8 cellular contexts compared by ENCODE assay signal in the genomic region with DNA sequence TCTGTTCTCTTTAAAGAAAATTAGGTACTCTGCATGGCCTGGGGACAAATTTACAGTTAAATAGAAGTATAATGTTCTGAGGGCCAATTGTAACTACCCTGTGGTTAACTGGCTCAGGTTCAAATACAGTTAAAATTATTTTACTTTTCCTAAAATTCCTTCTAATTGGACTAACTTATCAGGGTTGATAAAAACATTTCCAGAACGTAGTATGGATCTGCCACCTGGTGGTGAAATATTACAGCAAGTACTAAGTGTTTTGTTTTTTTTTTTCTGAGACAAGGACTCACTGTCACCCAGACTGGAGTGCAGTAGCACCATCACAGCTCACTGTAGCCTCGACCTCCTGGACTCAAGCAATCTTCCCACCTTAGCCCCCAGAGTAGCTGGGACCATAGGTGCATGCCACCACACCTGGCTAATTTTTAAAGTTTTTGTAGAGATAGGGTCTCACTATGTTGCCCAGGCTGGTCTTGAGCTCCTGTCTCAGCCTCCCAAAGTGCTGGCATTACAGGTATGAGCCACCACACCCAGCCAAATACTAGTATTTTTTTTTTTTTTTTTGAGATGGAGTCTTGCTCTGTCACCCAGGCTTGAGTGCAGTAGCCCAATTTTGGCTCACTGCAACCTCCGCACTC. TPM values are rescaled to one million over a fixed set of nuclear protein-coding genes. Genes with fewer than 3 reads are reported as not detected.
DNase-seq lines count a peak whose midpoint lies in the region; ATAC-seq and TF ChIP-seq lines count a peak whose summit lies in the region.

No MANE protein-coding gene starts in this region.

- no peaks in the 10 kb centered on the region for H3K36me3 Mint-ChIP-seq in Caco-2 (ENCODE audit: insufficient read depth, unreplicated experiment)
- no peaks in the 10 kb centered on the region for H3K36me3 Mint-ChIP-seq in effector memory CD8-positive, alpha-beta T cell (ENCODE audit: insufficient read depth)

- no peaks in the 10 kb centered on the region for H3F3A ChIP-seq in OCI-LY1 (ENCODE audit: insufficient read depth, low read length)

- no peak overlapping the region for H3K4me3 Mint-ChIP-seq in Caco-2 (ENCODE audit: unreplicated experiment)
- no peak overlapping the region for H3K4me3 Mint-ChIP-seq in effector memory CD8-positive, alpha-beta T cell

- peak in 1 of 2 experiments; percentile 30 for DNase-seq in Caco-2
- DNase-seq in HAP-1 (ENCODE audit: low spot score in 2 of 2), result peak; percentile 56 to 87
- peak; percentile 3 to 21 (median 3) for DNase-seq in effector memory CD8-positive, alpha-beta T cell
- DNase-seq in middle frontal gyrus (ENCODE audit: extremely low spot score, low spot score), result peak; percentile 46

- H3K9me2 ChIP-seq in OCI-LY1 (ENCODE audit: low read depth, low read length), result no peaks in the 10 kb centered on the region

- H3K36me3 ChIP-seq in Caco-2 (ENCODE audit: control insufficient read depth, insufficient read depth, low read length) (no peaks in the 10 kb centered on the region), HAP-1 (replicated peaks) (no peaks in the 10 kb centered on the region), OCI-LY1 (ENCODE audit: insufficient read depth, low read length) (no peaks in the 10 kb centered on the region)

- peak; percentile 50 for ATAC-seq in effector memory CD8-positive, alpha-beta T cell (replicated peaks)
- ATAC-seq in GM18870 (IDR thresholded peaks at IDR 0.05; ENCODE audit: unreplicated experiment) (no peak), GM19467 (IDR thresholded peaks at IDR 0.05; ENCODE audit: unreplicated experiment) (no peak), GM19397 (IDR thresholded peaks at IDR 0.05; ENCODE audit: unreplicated experiment) (no peak)

- no peak overlapping the region for H3K4me2 ChIP-seq in OCI-LY1 (ENCODE audit: low read length)

- no peak overlapping the region for H3K27ac Mint-ChIP-seq in Caco-2 (ENCODE audit: unreplicated experiment)
- no peak overlapping the region for H3K27ac Mint-ChIP-seq in effector memory CD8-positive, alpha-beta T cell

- no peaks in the 10 kb centered on the region for H3K9me3 ChIP-seq in Caco-2
- H3K9me3 ChIP-seq in HAP-1, result no peaks in the 10 kb centered on the region
- no peaks in the 10 kb centered on the region for H3K9me3 ChIP-seq in OCI-LY1 (ENCODE audit: low read length)

- H3K79me2 ChIP-seq in OCI-LY1 (ENCODE audit: insufficient read depth, low read length), result no peaks in the 10 kb centered on the region

- H3K4me3 ChIP-seq in Caco-2 (ENCODE audit: low read depth, low read length) (no peak overlapping the region), HAP-1 (no peak overlapping the region), OCI-LY1 (ENCODE audit: low read depth, low read length, poor library complexity, severe bottlenecking) (no peak overlapping the region)

- no peak overlapping the region for H3K9ac ChIP-seq in OCI-LY1 (ENCODE audit: low read length)

- no peak overlapping the region for H3K27ac ChIP-seq in OCI-LY1 (ENCODE audit: low read depth, low read length, poor library complexity, severe bottlenecking)

- intact Hi-C loops in Caco-2 (cut with micrococcal nuclease; ENCODE audit: unreplicated experiment), result loop anchor here (1.0 to 5.0 kb wide), 4 partner anchors 161 to 359 kb away; a partner anchor contains a TSS

- BruUV-seq in Caco-2 (replicated peaks; lab: Mats Ljungman, UMichigan), result no TSS peak

- no peaks in the 10 kb centered on the region for H4K20me1 ChIP-seq in OCI-LY1 (ENCODE audit: insufficient read depth, low read length)

- TF ChIP-seq CTCF in Caco-2 (IDR thresholded peaks at IDR 0.05; ENCODE audit: insufficient read depth in 1 of 2, low read depth in 1 of 2, low read length in 1 of 2, severe bottlenecking in 1 of 2, unreplicated experiment in 1 of 2), result peak; percentile 55 to 67
- TF ChIP-seq CTCF in OCI-LY1 (IDR thresholded peaks at IDR 0.05; ENCODE audit: low read length), result peak; percentile 70

- no peak overlapping the region for H2AFZ ChIP-seq in OCI-LY1 (ENCODE audit: low read length)

- H3K27me3 Mint-ChIP-seq in Caco-2 (ENCODE audit: insufficient read depth, unreplicated experiment), result no peaks in the 10 kb centered on the region
- no peaks in the 10 kb centered on the region for H3K27me3 Mint-ChIP-seq in effector memory CD8-positive, alpha-beta T cell

- H3K27me3 ChIP-seq in Caco-2 (replicated peaks; ENCODE audit: control insufficient read depth, insufficient read depth, low read length) (no peaks in the 10 kb centered on the region), HAP-1 (ENCODE audit: low read depth) (no peaks in the 10 kb centered on the region), OCI-LY1 (ENCODE audit: insufficient read depth, low read length) (no peaks in the 10 kb centered on the region)

- H3K9me3 Mint-ChIP-seq in Caco-2 (ENCODE audit: unreplicated experiment), result no peaks in the 10 kb centered on the region
- no peaks in the 10 kb centered on the region for H3K9me3 Mint-ChIP-seq in effector memory CD8-positive, alpha-beta T cell

- no peaks in the 10 kb centered on the region for H3K4me1 Mint-ChIP-seq in Caco-2 (ENCODE audit: low read depth, unreplicated experiment)
- H3K4me1 Mint-ChIP-seq in effector memory CD8-positive, alpha-beta T cell (ENCODE audit: low read depth in 2 of 2), result peaks cover 1 to 3% of the 10 kb centered on the region in 2 donors

- POLR2A ChIA-PET in Caco-2 (lab: Charles Lee), result interaction anchor here (0.7 kb wide), 1 partner anchor 177 kb away, joined by 4 read pairs; no protein-coding TSS in a partner anchor

- H3K4me1 ChIP-seq in Caco-2, result no peaks in the 10 kb centered on the region
- no peaks in the 10 kb centered on the region; the same call in 1 of the 2 replicates for H3K4me1 ChIP-seq in HAP-1
- H3K4me1 ChIP-seq in OCI-LY1 (ENCODE audit: insufficient read depth, low read length, severe bottlenecking), result no peaks in the 10 kb centered on the region

- in situ Hi-C loops in HAP-1 (cut with MboI; ENCODE audit: low sequenced_read_pairs), result loop anchor here (10.0 kb wide), 1 partner anchor 1243 kb away; no protein-coding TSS in a partner anchor

- CTCF ChIA-PET in Caco-2 (lab: Charles Lee), result interaction anchor here (0.6 to 1.0 kb wide), 4 partner anchors 48 to 490 kb away, joined by 3 to 6 read pairs (median 4); no protein-coding TSS in a partner anchor

RNA-seq across cellular contexts. Expression of a gene that starts 29.2 kb away (rescaled TPM):
- 9.7 and 12.4 TPM in 2 replicates for total RNA-seq in Caco-2 (2022)
